8 cellular contexts compared by ENCODE assay signal in genomic region chr12:55619352-55620138, GRCh38. TPM values are rescaled to one million over a fixed set of nuclear protein-coding genes. Genes with fewer than 3 reads are reported as not detected.
DNase-seq lines count a peak whose midpoint lies in the region; ATAC-seq and TF ChIP-seq lines count a peak whose summit lies in the region.

No MANE protein-coding gene starts in this region.

- 7% methylated on average over 6 of the region's 6 CpGs for WGBS in esophagus squamous epithelium, 2 donors

- peaks cover 0 to 6% (median 0%) of the 10 kb centered on the region in 3 donors for H3K4me1 ChIP-seq in esophagus squamous epithelium

- no peak overlapping the region for H3K27ac ChIP-seq in WERI-Rb-1
- H3K27ac ChIP-seq in esophagus squamous epithelium, result no peak overlapping the region

- H3K27ac Mint-ChIP-seq in natural killer cell, result no peak overlapping the region

- TF ChIP-seq CTCF in WERI-Rb-1 (IDR thresholded peaks at IDR 0.05; ENCODE audit: low read depth, low read length), result peak; percentile 43
- peak; percentile 71 to 87 (median 82) for TF ChIP-seq CTCF in esophagus squamous epithelium (IDR thresholded peaks at IDR 0.05)
- peak; percentile 85 for TF ChIP-seq CTCF in natural killer cell (IDR thresholded peaks at IDR 0.05)

- peaks cover 0 to 3% of the 10 kb centered on the region in 2 donors for H3K9me3 Mint-ChIP-seq in natural killer cell

- H3K27me3 ChIP-seq in WERI-Rb-1 (ENCODE audit: insufficient read depth, low read depth, severe bottlenecking) (peaks cover 42% of the 10 kb centered on the region), esophagus squamous epithelium (peaks cover 0 to 4% (median 0%) of the 10 kb centered on the region in 4 donors)

- H3K9me3 ChIP-seq in WERI-Rb-1 (ENCODE audit: severe bottlenecking) (peaks cover 15% of the 10 kb centered on the region), esophagus squamous epithelium (peaks cover 0 to 11% (median 6%) of the 10 kb centered on the region in 3 donors)

- peaks cover 0 to 4% of the 10 kb centered on the region in 2 donors for H3K4me1 Mint-ChIP-seq in natural killer cell

- peaks cover 31 to 53% of the 10 kb centered on the region in 2 donors for H3K27me3 Mint-ChIP-seq in natural killer cell (ENCODE audit: low read depth in 2 of 2)

- H3K36me3 ChIP-seq in WERI-Rb-1 (no peaks in the 10 kb centered on the region), esophagus squamous epithelium (no peaks in the 10 kb centered on the region)

- ATAC-seq in GM19463 (IDR thresholded peaks at IDR 0.05; ENCODE audit: unreplicated experiment) (peak; percentile 61), HG03442 (IDR thresholded peaks at IDR 0.05; ENCODE audit: unreplicated experiment) (peak; percentile 85), natural killer cell (peak; percentile 86 to 97 (median 91))

- DNase-seq in EL, result peak; percentile 93
- peak; percentile 78 for DNase-seq in NCI-H345 (lab: John Stamatoyannopoulos, UW)
- peak; percentile 52 for DNase-seq in WERI-Rb-1
- no peak for DNase-seq in esophagus squamous epithelium (lab: John Stamatoyannopoulos, UW)
- DNase-seq in natural killer cell, result no peak
- no peak for DNase-seq in NK-92 treated with Interleukin-12 subunit alpha and Interleukin-12 subunit beta, amount 100 ng/mL, for 24 hours (lab: John Stamatoyannopoulos, UW)

- H3K4me3 ChIP-seq in WERI-Rb-1 (ENCODE audit: low read depth, low read length) (no peak overlapping the region), esophagus squamous epithelium (no peak overlapping the region)

- intact Hi-C loops in esophagus squamous epithelium (cut with DNase I), result loop anchor here (5.0 kb wide), 1 partner anchor 427 kb away; no protein-coding TSS in a partner anchor
- intact Hi-C loops in natural killer cell (cut with micrococcal nuclease), result loop anchor here (1.0 kb wide), 1 partner anchor 430 kb away; no protein-coding TSS in a partner anchor

- no peak overlapping the region for H3K4me3 Mint-ChIP-seq in natural killer cell

- TF ChIP-seq POLR2A in esophagus squamous epithelium (IDR thresholded peaks at IDR 0.05), result no peak

- H3K36me3 Mint-ChIP-seq in natural killer cell, result peaks cover 7% of the 10 kb centered on the region

RNA-seq across cellular contexts. Expression of gene OR10P1, which starts 17.1 kb away (rescaled TPM):
- not detected for total RNA-seq in esophagus squamous epithelium
- not detected for total RNA-seq in natural killer cell

RNA-seq across cellular contexts. Expression of gene OR2AP1, which starts 47.3 kb away (rescaled TPM):
- not detected for total RNA-seq in esophagus squamous epithelium
- total RNA-seq in natural killer cell, result under 1 TPM; 0.23 to 0.55 (median 0.33) TPM

Comparison
In these comparisons a context has a peak if more than half of its experiments do, and no peak if none do; other contexts are left out.
1. DNase-seq: peak in EL (single experiment), NCI-H345 (single experiment) and WERI-Rb-1 (single experiment); none in esophagus squamous epithelium (single experiment), natural killer cell (single experiment) and NK-92 treated with Interleukin-12 subunit alpha and Interleukin-12 subunit beta, amount 100 ng/mL, for 24 hours (single experiment).
2. Peak in every context shown above with its lines, with median percentiles within 50 percentile points of each other: ATAC-seq and CTCF ChIP-seq.